ENCODE assay signal across 13 cellular contexts in the genomic region with DNA sequence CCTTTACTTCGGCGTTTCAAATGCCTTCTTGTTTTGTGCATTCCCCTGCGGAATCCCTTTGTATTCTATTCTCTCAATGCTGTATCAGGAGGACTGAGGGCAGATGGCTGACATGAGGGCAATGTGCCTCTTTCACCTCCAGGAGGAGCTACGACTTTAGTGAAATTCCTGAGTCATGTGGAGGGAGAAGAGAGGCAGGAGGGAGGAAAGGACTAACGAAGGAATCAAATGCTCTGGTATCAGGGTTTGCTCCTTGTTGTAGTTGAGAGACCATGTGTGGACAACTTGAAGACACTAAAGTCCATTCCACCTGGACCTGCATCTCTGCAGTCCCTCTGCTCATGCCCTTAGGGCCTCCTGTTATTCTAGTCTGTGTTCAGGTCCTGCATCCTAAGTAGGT. TPM values are rescaled to one million over a fixed set of nuclear protein-coding genes. Genes with fewer than 3 reads are reported as not detected.
DNase-seq lines count a peak whose midpoint lies in the region; FAIRE-seq and TF ChIP-seq lines count a peak whose summit lies in the region.
"Had no signal": no experiment of that assay in that cellular context is flagged by ENCODE, and none has a peak within 500 bp of the region (broad histone marks: within the 10 kb centered on the region; RNA-seq: fewer than 3 reads in every experiment).

No MANE protein-coding gene starts in this region.

- TF ChIP-seq EP300 in SK-N-SH (IDR thresholded peaks at IDR 0.05; ENCODE audit: borderline replicate concordance in 1 of 2, low read depth in 1 of 2, low read length in 1 of 2), result no peak

- peaks cover 2% of the 10 kb centered on the region for H3K23me2 ChIP-seq in H9 (ENCODE audit: insufficient read length, low read depth, low read length, poor library complexity, severe bottlenecking)

- H3K79me1 ChIP-seq in H9 (ENCODE audit: insufficient read depth, low read depth, low read length, poor library complexity, severe bottlenecking), result no peaks in the 10 kb centered on the region

- H3K4me3 ChIP-seq in SK-N-SH (ENCODE audit: low read depth in 2 of 2, low read length in 1 of 2) (no peak overlapping the region), vagina (no peak overlapping the region)

- no peak overlapping the region for H3K4ac ChIP-seq in H9 (ENCODE audit: low read depth, low read length)

- no peak overlapping the region for H3K23ac ChIP-seq in H9 (ENCODE audit: insufficient read length, low read depth, low read length)

- H3K27me3 Mint-ChIP-seq in CD14-positive monocyte (ENCODE audit: low read depth in 3 of 3), result peaks cover 0 to 3% (median 2%) of the 10 kb centered on the region in 3 donors
- peaks cover 21% of the 10 kb centered on the region for H3K27me3 Mint-ChIP-seq in H9 (ENCODE audit: low read depth)

- no peak overlapping the region for H2BK120ac ChIP-seq in H9 (ENCODE audit: low read depth, low read length, poor library complexity, severe bottlenecking)

- DNase-seq in CD14-positive monocyte (ENCODE audit: low spot score) (no peak), H9 (peak; percentile 76), SK-N-SH (peak; percentile 17), iris pigment epithelial cell (ENCODE audit: low read depth) (peak; percentile 12), vagina (ENCODE audit: extremely low spot score in 2 of 2) (no peak), GM19239 (ENCODE audit: insufficient read length, low spot score) (no peak), NCI-H1694 treated with DMSO at 0.1 percent for 48 hours (lab: John Stamatoyannopoulos, UW) (no peak), substantia nigra (lab: John Stamatoyannopoulos, UW) (no peak)
- DNase-seq: activated naive CD8-positive, alpha-beta T cell treated with anti-CD3 and anti-CD28 coated beads for 36 hours; GF-D8; NCI-H1930; stimulated activated CD4-positive, alpha-beta T cell treated with anti-CD3 and anti-CD28 coated beads, Interleukin-2, amount 100 ng/mL, for 48 hours had no signal

- no CpG with 5 or more reads among the region's 5 CpGs for WGBS in H9 (ENCODE audit: extremely low coverage, insufficient read length, low lambda C conversion rate)
- WGBS in SK-N-SH (ENCODE audit: low lambda C conversion rate), result 14% methylated on average over 5 of the region's 5 CpGs

- H2AK5ac ChIP-seq in H9 (ENCODE audit: insufficient read length, low read length), result no peak overlapping the region

- H2AFZ ChIP-seq in H9 (ENCODE audit: low read length) (no peak overlapping the region), SK-N-SH (ENCODE audit: low read depth) (no peak overlapping the region)

- no peak for TF ChIP-seq RAD21 in SK-N-SH (IDR thresholded peaks at IDR 0.05; ENCODE audit: low read length)

- intact Hi-C loops in CD14-positive monocyte (cut with micrococcal nuclease) (no loop called here), vagina (cut with DNase I) (no loop called here)

- no peaks in the 10 kb centered on the region for H3F3A ChIP-seq in SK-N-SH (replicated peaks; ENCODE audit: insufficient read depth)

- H4K5ac ChIP-seq in H9 (ENCODE audit: insufficient read length, low read depth, low read length), result peak overlapping the region; percentile 31

- H3K27me3 ChIP-seq in H9 (ENCODE audit: insufficient read depth, low read length) (no peaks in the 10 kb centered on the region), SK-N-SH (ENCODE audit: insufficient read depth) (peaks cover 43% of the 10 kb centered on the region), vagina (no peaks in the 10 kb centered on the region)

- H3K9ac ChIP-seq in H9 (ENCODE audit: extremely low read depth, insufficient read length, low read length) (no peak overlapping the region), SK-N-SH (no peak overlapping the region)

- no peak overlapping the region for H3K4me2 ChIP-seq in H9 (ENCODE audit: insufficient read depth, insufficient read length, low read length)
- H3K4me2 ChIP-seq in SK-N-SH, result no peak overlapping the region

- FAIRE-seq in GM19239 (lab: Jason Lieb, UNC), result no peak

- H2BK20ac ChIP-seq in H9 (ENCODE audit: low read depth, low read length, poor library complexity, severe bottlenecking), result no peak overlapping the region

- H3K9me3 ChIP-seq in H9 (ENCODE audit: control insufficient read depth, low read depth, low read length) (no peaks in the 10 kb centered on the region), SK-N-SH (no peaks in the 10 kb centered on the region), vagina (no peaks in the 10 kb centered on the region)

- POLR2A ChIA-PET in SK-N-SH (lab: Yijun Ruan, JAX), result no interaction called here

- H3K27ac Mint-ChIP-seq in CD14-positive monocyte (peak overlapping the region in 1 of 7 donors; percentile 68), H9 (no peak overlapping the region)
- H3K27ac Mint-ChIP-seq: activated naive CD8-positive, alpha-beta T cell treated with anti-CD3 and anti-CD28 coated beads for 36 hours had no signal

- H3K36me3 Mint-ChIP-seq in CD14-positive monocyte (no peaks in the 10 kb centered on the region), H9 (ENCODE audit: insufficient read depth in 1 of 3, low read depth in 3 of 3) (no peaks in the 10 kb centered on the region; a peak in 1 of 7 replicates)
- H3K36me3 Mint-ChIP-seq: activated naive CD8-positive, alpha-beta T cell treated with anti-CD3 and anti-CD28 coated beads for 36 hours had no signal

- H3K79me2 ChIP-seq in H9 (ENCODE audit: insufficient read depth, low read length), result no peaks in the 10 kb centered on the region
- H3K79me2 ChIP-seq in SK-N-SH (ENCODE audit: insufficient read depth), result no peaks in the 10 kb centered on the region

- H3K18ac ChIP-seq in H9 (ENCODE audit: insufficient read length, low read depth, low read length), result no peak overlapping the region

- CTCF ChIA-PET in SK-N-SH (lab: Yijun Ruan, JAX), result interaction anchor here (0.9 kb wide), 1 partner anchor 10 kb away, joined by 3 read pairs; no protein-coding TSS in a partner anchor

- no peak overlapping the region for H2BK15ac ChIP-seq in H9 (ENCODE audit: low read depth, low read length)

- H3K27ac ChIP-seq in H9 (ENCODE audit: insufficient read length, low read depth, low read length), result no peak overlapping the region
- no peak overlapping the region for H3K27ac ChIP-seq in SK-N-SH (ENCODE audit: low read depth in 2 of 2, low read length in 1 of 2)
- H3K27ac ChIP-seq in vagina, result no peak overlapping the region
- H3K27ac ChIP-seq in substantia nigra (ENCODE audit: low read depth, low read length, poor library complexity, severe bottlenecking), result no peak overlapping the region

- no peak for TF ChIP-seq POLR2A in vagina (IDR thresholded peaks at IDR 0.05)

- H3T11ph ChIP-seq in H9 (ENCODE audit: low read length), result no peak overlapping the region

- no peak overlapping the region for H2BK5ac ChIP-seq in H9 (ENCODE audit: insufficient read length, low read length)

- peaks cover 25% of the 10 kb centered on the region for H3K4me1 Mint-ChIP-seq in CD14-positive monocyte
- H3K4me1 Mint-ChIP-seq in H9, result peaks cover 11 to 18% of the 10 kb centered on the region in 2 experiments

- no peak overlapping the region for H4K91ac ChIP-seq in H9 (ENCODE audit: insufficient read length, low read depth, low read length)

- H2BK12ac ChIP-seq in H9 (ENCODE audit: insufficient read length, low read depth, low read length), result no peak overlapping the region

- no peaks in the 10 kb centered on the region for H3K9me2 ChIP-seq in SK-N-SH

- H3K36me3 ChIP-seq in SK-N-SH (replicated peaks in 1 of 2; ENCODE audit: control insufficient read depth in 1 of 2, insufficient read depth in 2 of 2, low read length in 1 of 2) (no peaks in the 10 kb centered on the region), vagina (no peaks in the 10 kb centered on the region)

- H3K56ac ChIP-seq in H9 (ENCODE audit: insufficient read length, low read depth, low read length), result no peak overlapping the region

- no peaks in the 10 kb centered on the region for H3K4me1 ChIP-seq in H9 (ENCODE audit: insufficient read depth, low read length)
- H3K4me1 ChIP-seq in SK-N-SH (ENCODE audit: control insufficient read depth in 1 of 2, insufficient read depth in 2 of 2, low read depth in 1 of 2, low read length in 1 of 2), result no peaks in the 10 kb centered on the region
- H3K4me1 ChIP-seq in vagina, result no peaks in the 10 kb centered on the region

- H4K20me1 ChIP-seq in H9 (ENCODE audit: control insufficient read depth, insufficient read depth, insufficient read length), result no peaks in the 10 kb centered on the region
- H4K20me1 ChIP-seq in SK-N-SH (ENCODE audit: insufficient read depth), result no peaks in the 10 kb centered on the region

- TF ChIP-seq CTCF in CD14-positive monocyte (IDR thresholded peaks at IDR 0.05) (peak; percentile 30), H9 (conservative IDR thresholded peaks at IDR 0.05) (peak; percentile 75), SK-N-SH (IDR thresholded peaks at IDR 0.05) (peak; percentile 48), vagina (IDR thresholded peaks at IDR 0.05) (no peak)

- H3K14ac ChIP-seq in H9 (ENCODE audit: insufficient read depth, low read length), result no peak overlapping the region

- H3K4me3 Mint-ChIP-seq in CD14-positive monocyte (no peak overlapping the region), H9 (no peak overlapping the region)
- H3K4me3 Mint-ChIP-seq: activated naive CD8-positive, alpha-beta T cell treated with anti-CD3 and anti-CD28 coated beads for 36 hours had no signal

- H3K9me3 Mint-ChIP-seq in CD14-positive monocyte, result no peaks in the 10 kb centered on the region
- no peaks in the 10 kb centered on the region for H3K9me3 Mint-ChIP-seq in H9
- H3K9me3 Mint-ChIP-seq: activated naive CD8-positive, alpha-beta T cell treated with anti-CD3 and anti-CD28 coated beads for 36 hours had no signal

- no peak overlapping the region for H4K8ac ChIP-seq in H9 (replicated peaks; ENCODE audit: insufficient read length, low read depth, low read length)

TF ChIP-seq in SK-N-SH, 30 proteins besides CTCF, POLR2A, EP300 and RAD21 (continues in another document):
- no peak for TF ChIP-seq ELF1 (IDR thresholded peaks at IDR 0.05)
- TF ChIP-seq, protein P1, sequence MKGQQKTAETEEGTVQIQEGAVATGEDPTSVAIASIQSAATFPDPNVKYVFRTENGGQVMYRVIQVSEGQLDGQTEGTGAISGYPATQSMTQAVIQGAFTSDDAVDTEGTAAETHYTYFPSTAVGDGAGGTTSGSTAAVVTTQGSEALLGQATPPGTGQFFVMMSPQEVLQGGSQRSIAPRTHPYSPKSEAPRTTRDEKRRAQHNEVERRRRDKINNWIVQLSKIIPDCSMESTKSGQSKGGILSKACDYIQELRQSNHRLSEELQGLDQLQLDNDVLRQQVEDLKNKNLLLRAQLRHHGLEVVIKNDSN (IDR thresholded peaks at IDR 0.05; ENCODE audit: borderline replicate concordance, low read depth), result no peak

RNA-seq across cellular contexts. Expression of a gene that starts 40.2 kb away (rescaled TPM):
- polyA plus RNA-seq in CD14-positive monocyte (not detected), SK-N-SH (2012; rRNA removed) (not detected in 2 replicates)
- total RNA-seq in H9 (2021) (not detected in 2 replicates), vagina (not detected)
- polyA plus RNA-seq in SK-N-SH (2012; cell fraction: cytosol; rRNA removed), result not detected in 2 replicates
- not detected in 2 replicates for polyA plus RNA-seq in SK-N-SH (2012; cell fraction: nucleus; rRNA removed)
- total RNA-seq: activated naive CD8-positive, alpha-beta T cell treated with anti-CD3 and anti-CD28 coated beads for 36 hours; urinary bladder had no signal
- polyA plus RNA-seq: urinary bladder had no signal

Comparison
In these comparisons a context has a peak if more than half of its experiments do, and no peak if none do; other contexts are left out.
1. DNase-seq: peak in H9 (single experiment), SK-N-SH (single experiment) and iris pigment epithelial cell (single experiment); none in CD14-positive monocyte (single experiment), vagina (0 of 2), GM19239 (single experiment), NCI-H1694 treated with DMSO at 0.1 percent for 48 hours (single experiment) and substantia nigra (0 of 49).
2. CTCF ChIP-seq: peak in CD14-positive monocyte (single experiment), H9 (single experiment) and SK-N-SH (single experiment); none in vagina (0 of 3).